In the genomic region with DNA sequence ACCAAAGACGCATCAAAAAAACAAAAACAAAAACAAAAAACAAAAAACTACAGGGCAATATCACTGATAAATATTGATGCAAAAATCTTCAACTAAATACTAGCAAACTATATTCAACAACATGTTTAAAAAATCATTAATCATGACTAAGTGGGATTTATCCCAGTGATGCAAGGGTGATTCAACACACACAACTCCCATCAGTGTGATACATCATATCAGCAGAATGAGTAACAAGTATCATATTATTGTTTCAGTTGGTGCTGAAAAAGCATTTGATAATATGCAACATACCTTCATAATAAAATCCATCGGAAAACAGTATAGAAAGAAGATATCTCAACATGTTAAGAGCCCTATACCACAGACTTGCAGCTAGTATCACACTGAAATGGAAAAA, we compare ENCODE assay signal across 25 cellular contexts.
"Had no signal": no experiment of that assay in that cellular context is flagged by ENCODE, and none has a peak within 500 bp of the region (broad histone marks: within the 10 kb centered on the region; RNA-seq: fewer than 3 reads in every experiment).

No MANE protein-coding gene starts in this region.

- DNase-seq: activated CD4-positive, alpha-beta memory T cell treated with anti-CD3 and anti-CD28 coated beads for 36 hours; activated CD4-positive, alpha-beta T cell treated with anti-CD3 and anti-CD28 coated beads, Interleukin-2, amount 10 ng/mL, durations not matched to agents 7 days and 5 days; activated CD4-positive, CD25-positive, alpha-beta regulatory T cell; activated CD8-positive, alpha-beta memory T cell treated with anti-CD3 and anti-CD28 coated beads for 24 hours; activated gamma-delta T cell treated with Interleukin-2 at 50 U/mL for 16 hours; activated naive CD4-positive, alpha-beta T cell treated with anti-CD3 and anti-CD28 coated beads, Interleukin-2, amount 50 U/mL, for 16 hours; activated T-cell treated with anti-CD3 and anti-CD28 coated beads, Interleukin-2, amount 50 U/mL, for 48 hours; body of pancreas; cerebellar nuclear complex; NCI-H1092 treated with DMSO at 0.1 percent for 48 hours; NCI-H1417 treated with DMSO at 0.1 percent for 48 hours; NCI-H1694; NCI-H2029; NCI-H2107; NCI-H2171 treated with DMSO at 0.1 percent for 48 hours; NCI-H226; NCI-H510A; NCI-H526 treated with DMSO at 0.1 percent for 48 hours; NCI-H82; SIG-M5; T-helper 17 cell; T-helper 9 cell had no signal

- FAIRE-seq: RCC 7860 had no signal

- H3K4me3 ChIP-seq: ascending aorta, body of pancreas, cardiac muscle cell had no signal
